Comparison of ENCODE assay signal across 6 cellular contexts in genomic region chr17:67347826-67348225, GRCh38.
"Had no signal": no experiment of that assay in that cellular context is flagged by ENCODE, and none has a peak within 500 bp of the region (broad histone marks: within the 10 kb centered on the region; RNA-seq: fewer than 3 reads in every experiment).

No MANE protein-coding gene starts in this region.

- H3K4me3 Mint-ChIP-seq: H9, HFFc6 had no signal

- DNase-seq: GOT3, H9, HCEC 1CT, HFFc6, IMR-90, KBM-7 had no signal

- H3K27ac Mint-ChIP-seq: H9, HFFc6 had no signal

- H3K4me1 Mint-ChIP-seq: H9 had no signal

- H3K9me3 Mint-ChIP-seq: H9, HFFc6 had no signal
